20 cellular contexts compared by ENCODE assay signal in genomic region chr14:34993444-34993843, GRCh38.
"Had no signal": no experiment of that assay in that cellular context is flagged by ENCODE, and none has a peak within 500 bp of the region (broad histone marks: within the 10 kb centered on the region; RNA-seq: fewer than 3 reads in every experiment).

No MANE protein-coding gene starts in this region.

- DNase-seq: dermis blood vessel endothelial cell; heart left ventricle; hypothalamus; kidney glomerular epithelial cell; mammary epithelial cell; mucosa of descending colon; naive thymus-derived CD8-positive, alpha-beta T cell; psoas muscle; retina; spleen; stimulated activated CD4-positive, alpha-beta T cell treated with anti-CD3 and anti-CD28 coated beads, Interleukin-15, amount 100 ng/mL, for 24 hours; stimulated activated CD4-positive, alpha-beta T cell treated with anti-CD3 and anti-CD28 coated beads, Interleukin-1b, Interleukin-23, amount 100 ng/mL, for 48 hours; stimulated activated CD4-positive, alpha-beta T cell treated with anti-CD3 and anti-CD28 coated beads, Interleukin-4, amount 100 ng/mL, for 24 hours; tibial artery; upper lobe of left lung; uterus had no signal

- H3K9me3 Mint-ChIP-seq: naive thymus-derived CD8-positive, alpha-beta T cell; stimulated activated memory B cell treated with anti-CD40 and anti-IgM and Interleukin-4, amounts not matched to agents 10 μg/mL and 1 μg/mL and 100 μg/mL, for 72 hours; stimulated activated naive CD8-positive, alpha-beta T cell treated with anti-CD3 and anti-CD28 coated beads, Interleukin-15, Interleukin-2, amounts not matched to agents 100 ng/mL and 50 ng/mL, for 24 hours had no signal

- H3K4me3 Mint-ChIP-seq: stimulated activated memory B cell treated with anti-CD40 and anti-IgM and Interleukin-4, amounts not matched to agents 10 μg/mL and 1 μg/mL and 100 μg/mL, for 72 hours; stimulated activated naive CD8-positive, alpha-beta T cell treated with anti-CD3 and anti-CD28 coated beads, Interleukin-15, Interleukin-2, amounts not matched to agents 100 ng/mL and 50 ng/mL, for 24 hours had no signal

- H3K27ac Mint-ChIP-seq: stimulated activated naive CD8-positive, alpha-beta T cell treated with anti-CD3 and anti-CD28 coated beads, Interleukin-15, Interleukin-2, amounts not matched to agents 100 ng/mL and 50 ng/mL, for 24 hours had no signal

- H3K27me3 Mint-ChIP-seq: naive thymus-derived CD8-positive, alpha-beta T cell; stimulated activated memory B cell treated with anti-CD40 and anti-IgM and Interleukin-4, amounts not matched to agents 10 μg/mL and 1 μg/mL and 100 μg/mL, for 72 hours; stimulated activated naive CD8-positive, alpha-beta T cell treated with anti-CD3 and anti-CD28 coated beads, Interleukin-15, Interleukin-2, amounts not matched to agents 100 ng/mL and 50 ng/mL, for 24 hours had no signal

- ATAC-seq: esophagus mucosa; heart left ventricle; mucosa of descending colon; naive thymus-derived CD8-positive, alpha-beta T cell; psoas muscle; sciatic nerve; stimulated activated memory B cell treated with anti-CD40 and anti-IgM and Interleukin-4, amounts not matched to agents 10 μg/mL and 1 μg/mL and 100 μg/mL, for 72 hours had no signal
